ENCODE assay signal across 15 cellular contexts in genomic region chr6:147221739-147222138, GRCh38.
"Had no signal": no experiment of that assay in that cellular context is flagged by ENCODE, and none has a peak within 500 bp of the region (broad histone marks: within the 10 kb centered on the region; RNA-seq: fewer than 3 reads in every experiment).

No MANE protein-coding gene starts in this region.

- H3K27ac ChIP-seq: colonic mucosa, psoas muscle, SJCRH30, tibial nerve had no signal

- H3K9me3 Mint-ChIP-seq: activated naive CD4-positive, alpha-beta T cell treated with anti-CD3 and anti-CD28 coated beads, Interleukin-2, amount 50 U/mL, for 72 hours; natural killer cell treated with Interleukin-12 subunit alpha and Interleukin-12 subunit beta and Interleukin-15 and Interleukin-18, amount 100 ng/mL, for 72 hours; stimulated activated naive B cell treated with anti-CD40 and anti-IgM and Interleukin-4, amounts not matched to agents 10 μg/mL and 1 μg/mL and 100 μg/mL, for 72 hours had no signal

- H3K27ac Mint-ChIP-seq: activated naive CD4-positive, alpha-beta T cell treated with anti-CD3 and anti-CD28 coated beads, Interleukin-2, amount 50 U/mL, for 72 hours; natural killer cell treated with Interleukin-12 subunit alpha and Interleukin-12 subunit beta and Interleukin-15 and Interleukin-18, amount 100 ng/mL, for 72 hours; stimulated activated naive B cell treated with anti-CD40 and anti-IgM and Interleukin-4, amounts not matched to agents 10 μg/mL and 1 μg/mL and 100 μg/mL, for 72 hours had no signal

- H3K36me3 ChIP-seq: colonic mucosa had no signal

- DNase-seq: activated CD4-positive, alpha-beta T cell treated with anti-CD3 and anti-CD28 coated beads, Interleukin-2, amount 50 U/mL, for 48 hours; amniotic stem cell; body of pancreas; colonic mucosa; effector CD4-positive, alpha-beta T cell; psoas muscle; SJCRH30; stimulated activated CD4-positive, alpha-beta T cell treated with anti-CD3 and anti-CD28 coated beads, Interleukin-12 subunit alpha, Interleukin-12 subunit beta, amount 100 ng/mL, for 4 hours; stimulated activated CD4-positive, alpha-beta T cell treated with anti-CD3 and anti-CD28 coated beads, Interleukin-2, amount 100 ng/mL, for 24 hours; stimulated activated naive B cell treated with anti-CD40 and anti-IgM and Interleukin-4, amounts not matched to agents 10 μg/mL and 1 μg/mL and 100 μg/mL, for 72 hours; substantia nigra; T-helper 17 cell had no signal

- H3K4me3 ChIP-seq: body of pancreas, colonic mucosa, psoas muscle, SJCRH30, tibial nerve had no signal

- H3K4me1 ChIP-seq: colonic mucosa, SJCRH30 had no signal

- H3K4me3 Mint-ChIP-seq: natural killer cell treated with Interleukin-12 subunit alpha and Interleukin-12 subunit beta and Interleukin-15 and Interleukin-18, amount 100 ng/mL, for 72 hours; stimulated activated naive B cell treated with anti-CD40 and anti-IgM and Interleukin-4, amounts not matched to agents 10 μg/mL and 1 μg/mL and 100 μg/mL, for 72 hours; T-helper 17 cell had no signal

- H3K27me3 ChIP-seq: body of pancreas, colonic mucosa, SJCRH30, tibial nerve had no signal

- H3K27me3 Mint-ChIP-seq: natural killer cell treated with Interleukin-12 subunit alpha and Interleukin-12 subunit beta and Interleukin-15 and Interleukin-18, amount 100 ng/mL, for 72 hours; stimulated activated naive B cell treated with anti-CD40 and anti-IgM and Interleukin-4, amounts not matched to agents 10 μg/mL and 1 μg/mL and 100 μg/mL, for 72 hours; T-helper 17 cell had no signal

- ATAC-seq: activated naive CD4-positive, alpha-beta T cell treated with anti-CD3 and anti-CD28 coated beads, Interleukin-2, amount 50 U/mL, for 72 hours; natural killer cell treated with Interleukin-12 subunit alpha and Interleukin-12 subunit beta and Interleukin-15 and Interleukin-18, amount 100 ng/mL, for 72 hours; T-helper 17 cell had no signal

- H3K9me3 ChIP-seq: body of pancreas, colonic mucosa, psoas muscle, tibial nerve had no signal
